14 cellular contexts compared by ENCODE assay signal in the genomic region with DNA sequence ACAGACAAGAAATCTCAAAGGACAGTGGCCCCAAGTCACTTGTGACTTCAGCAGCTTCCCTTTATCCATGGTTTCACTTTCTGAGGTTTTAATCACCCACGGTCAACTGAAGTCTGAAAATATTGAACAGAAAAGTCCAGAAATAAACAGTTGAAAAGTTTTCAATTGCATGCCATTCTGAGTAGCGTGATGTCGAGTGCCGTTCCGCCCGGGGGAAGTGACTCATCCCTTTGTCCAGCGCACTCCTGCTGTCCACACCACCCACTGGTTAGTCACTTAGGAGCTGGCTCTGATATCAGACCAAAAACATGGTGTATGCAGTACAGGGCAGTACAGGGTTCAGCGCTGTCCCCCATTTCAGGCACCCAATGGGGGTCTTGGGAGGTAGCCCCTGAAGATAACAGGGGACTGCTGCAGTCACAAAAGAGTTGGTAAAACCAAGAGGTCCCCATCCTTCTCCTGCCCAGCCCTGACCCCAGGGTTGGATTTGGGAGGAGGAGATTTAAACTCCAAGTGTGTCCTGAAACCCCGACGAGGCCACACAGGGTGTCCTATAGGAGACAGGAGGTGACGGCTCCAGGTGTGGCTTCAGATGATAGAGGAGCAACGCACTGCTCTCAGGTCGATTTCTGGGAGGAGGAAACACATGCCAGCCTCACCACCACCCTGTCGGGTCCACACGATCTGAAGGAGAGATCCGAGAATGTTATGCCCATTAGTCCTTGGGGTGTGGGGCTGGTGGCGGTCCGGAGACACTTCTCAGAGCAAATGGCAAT.
A peak's percentile ranks its signal among the peaks of the same experiment; 100 is the strongest.
DNase-seq lines count a peak whose midpoint lies in the region; ATAC-seq and TF ChIP-seq lines count a peak whose summit lies in the region.
"Had no signal": no experiment of that assay in that cellular context is flagged by ENCODE, and none has a peak within 500 bp of the region (broad histone marks: within the 10 kb centered on the region; RNA-seq: fewer than 3 reads in every experiment).

No MANE protein-coding gene starts in this region.

- H3K4me3 ChIP-seq in brain microvascular endothelial cell (ENCODE audit: low read depth, low read length) (no peak overlapping the region), left lung (no peak overlapping the region), tibial artery (no peak overlapping the region)
- H3K4me3 ChIP-seq: HAP-1 had no signal

- intact Hi-C loops in left lung (cut with DNase I) = no loop called here
- intact Hi-C loops in tibial artery (cut with DNase I; ENCODE audit: low total_unique reads) = no loop called here

- TF ChIP-seq CTCF in brain microvascular endothelial cell (IDR thresholded peaks at IDR 0.05; ENCODE audit: low read depth, low read length, missing control alignments) (no peak), left lung (IDR thresholded peaks at IDR 0.05) (no peak), tibial artery (IDR thresholded peaks at IDR 0.05) (no peak)

- DNase-seq in AG20443 (ENCODE audit: low spot score) = peak; percentile 96
- DNase-seq in LHCN-M2 (ENCODE audit: low read depth) = peak; percentile 88
- DNase-seq in brain microvascular endothelial cell = peak; percentile 94
- DNase-seq in left lung = no peak
- no peak for DNase-seq in tibial artery
- no peak for DNase-seq in NCI-H2107 treated with DMSO at 0.1 percent for 48 hours (lab: John Stamatoyannopoulos, UW; ENCODE audit: unreplicated experiment)
- no peak for DNase-seq in NCI-H2227 treated with DMSO at 0.1 percent for 48 hours (lab: John Stamatoyannopoulos, UW)
- DNase-seq: activated CD4-positive, alpha-beta T cell treated with anti-CD3 and anti-CD28 coated beads for 48 hours; NCI-H1436 treated with DMSO at 0.1 percent for 48 hours; right cardiac atrium; SHP77 treated with DMSO at 0.1 percent for 48 hours had no signal

- H3K27ac ChIP-seq in brain microvascular endothelial cell = peak overlapping the region; percentile 84
- no peak overlapping the region for H3K27ac ChIP-seq in left lung
- H3K27ac ChIP-seq in tibial artery = no peak overlapping the region

- H3K4me1 ChIP-seq in left lung (no peaks in the 10 kb centered on the region), tibial artery (no peaks in the 10 kb centered on the region)
- H3K4me1 ChIP-seq: HAP-1 had no signal

- ATAC-seq in left lung = peak; percentile 50
- ATAC-seq in activated CD4-positive, CD25-positive, alpha-beta regulatory T cell treated with anti-CD3 and anti-CD28 coated beads, Interleukin-2, amount 50 U/mL, for 24 hours = no peak
- ATAC-seq: activated naive CD4-positive, alpha-beta T cell treated with anti-CD3 and anti-CD28 coated beads, Interleukin-2, amount 50 U/mL, for 72 hours had no signal

- H3K9me3 ChIP-seq in left lung = peaks cover 0 to 11% of the 10 kb centered on the region in 2 donors
- peaks cover 3 to 11% (median 10%) of the 10 kb centered on the region in 3 donors for H3K9me3 ChIP-seq in tibial artery
- H3K9me3 ChIP-seq: HAP-1 had no signal

- H3K27me3 ChIP-seq in brain microvascular endothelial cell (replicated peaks) (no peaks in the 10 kb centered on the region), left lung (no peaks in the 10 kb centered on the region), tibial artery (peaks cover 0 to 12% of the 10 kb centered on the region in 2 donors)

- in situ Hi-C loops in brain microvascular endothelial cell (cut with HindIII; ENCODE audit: low pct_ligation_motif_present, low sequenced_read_pairs) = no loop called here

- no peaks in the 10 kb centered on the region for H3K36me3 ChIP-seq in brain microvascular endothelial cell (replicated peaks)
- no peaks in the 10 kb centered on the region for H3K36me3 ChIP-seq in left lung
- no peaks in the 10 kb centered on the region for H3K36me3 ChIP-seq in tibial artery
- H3K36me3 ChIP-seq: HAP-1 had no signal

Comparison
In these comparisons a context has a peak if more than half of its experiments do, and no peak if none do; other contexts are left out.
1. DNase-seq: peak in AG20443 (single experiment), LHCN-M2 (single experiment) and brain microvascular endothelial cell (single experiment); none in left lung (0 of 2), tibial artery (0 of 2), NCI-H2107 treated with DMSO at 0.1 percent for 48 hours (single experiment) and NCI-H2227 treated with DMSO at 0.1 percent for 48 hours (single experiment).